10 cellular contexts compared by ENCODE assay signal in genomic region chr14:85534914-85535313, GRCh38. TPM values are rescaled to one million over a fixed set of nuclear protein-coding genes. Genes with fewer than 3 reads are reported as not detected.
DNase-seq lines count a peak whose midpoint lies in the region; ATAC-seq and TF ChIP-seq lines count a peak whose summit lies in the region.
"Had no signal": no experiment of that assay in that cellular context is flagged by ENCODE, and none has a peak within 500 bp of the region (broad histone marks: within the 10 kb centered on the region; RNA-seq: fewer than 3 reads in every experiment).

No MANE protein-coding gene starts in this region.

- no peak overlapping the region for H3K23ac ChIP-seq in neuronal stem cell (ENCODE audit: low read depth, low read length, poor library complexity)

- no CpG with 5 or more reads among the region's 8 CpGs for WGBS in neuronal stem cell (ENCODE audit: extremely low coverage in 2 of 2, insufficient read length in 2 of 2, insufficient replicate concordance in 1 of 2), 2 donors

- H3K36me3 ChIP-seq in A673 (ENCODE audit: insufficient read depth, low read length, poor library complexity, severe bottlenecking) (no peaks in the 10 kb centered on the region), HUES6 (ENCODE audit: control insufficient read depth, insufficient read depth, low read length) (no peaks in the 10 kb centered on the region), neuronal stem cell (replicated peaks in 1 of 2; ENCODE audit: control insufficient read depth in 2 of 2, insufficient read depth in 2 of 2, low read length in 2 of 2) (no peaks in the 10 kb centered on the region)

- peak overlapping the region; percentile 90 for H3K27ac ChIP-seq in A673 (ENCODE audit: low read depth, low read length, poor library complexity, severe bottlenecking)
- no peak overlapping the region for H3K27ac ChIP-seq in HUES6 (ENCODE audit: low read depth, low read length)
- peak overlapping the region; percentile 94 for H3K27ac ChIP-seq in epithelial cell of prostate
- no peak overlapping the region for H3K27ac ChIP-seq in neuronal stem cell (replicated peaks; ENCODE audit: low read length)

- no peak overlapping the region for H4K91ac ChIP-seq in neuronal stem cell (ENCODE audit: low read depth, low read length, poor library complexity)

- H3K4me1 ChIP-seq in A673 (ENCODE audit: insufficient read depth, low read length, poor library complexity, severe bottlenecking) (peaks cover 30% of the 10 kb centered on the region), HUES6 (ENCODE audit: control insufficient read depth, insufficient read depth, low read length) (peaks cover 30% of the 10 kb centered on the region), neuronal stem cell (ENCODE audit: control insufficient read depth in 2 of 2, insufficient read depth in 1 of 2, low read depth in 1 of 2, low read length in 2 of 2) (peaks cover 0 to 9% of the 10 kb centered on the region in 2 donors)

- H3K4me2 ChIP-seq in neuronal stem cell (ENCODE audit: insufficient read depth, low read length, poor library complexity, severe bottlenecking): peak overlapping the region; percentile 43

- no peak overlapping the region for H3K4ac ChIP-seq in neuronal stem cell (ENCODE audit: low read length)

- H2BK12ac ChIP-seq in neuronal stem cell (ENCODE audit: low read length): no peak overlapping the region

- peak overlapping the region; percentile 77 for H3K4me3 ChIP-seq in A673 (ENCODE audit: low read depth, low read length, poor library complexity, severe bottlenecking)
- peak overlapping the region; percentile 78 for H3K4me3 ChIP-seq in HUES6 (ENCODE audit: low read depth, low read length)
- peak overlapping the region; percentile 41 to 56 for H3K4me3 ChIP-seq in neuronal stem cell (ENCODE audit: low read length in 2 of 2)

- H2AFZ ChIP-seq in neuronal stem cell (ENCODE audit: low read length): no peak overlapping the region

- no peak for TF ChIP-seq CTCF in A673 (conservative IDR thresholded peaks at IDR 0.05; ENCODE audit: low read depth, low read length)

- no peak overlapping the region for H3K14ac ChIP-seq in neuronal stem cell (ENCODE audit: low read length)

- H4K8ac ChIP-seq in neuronal stem cell (ENCODE audit: low read depth, low read length): no peak overlapping the region

- no peaks in the 10 kb centered on the region for H3K79me1 ChIP-seq in neuronal stem cell (ENCODE audit: low read depth, low read length)

- no peak overlapping the region for H2BK120ac ChIP-seq in neuronal stem cell (ENCODE audit: low read depth, low read length)

- no peak overlapping the region for H3K18ac ChIP-seq in neuronal stem cell (ENCODE audit: low read length)

- no peak for ATAC-seq in HG03342 (IDR thresholded peaks at IDR 0.05; ENCODE audit: unreplicated experiment)

- H3K27me3 ChIP-seq in A673 (replicated peaks; ENCODE audit: insufficient read depth, low read depth, low read length, poor library complexity): no peaks in the 10 kb centered on the region
- H3K27me3 ChIP-seq in HUES6 (ENCODE audit: control insufficient read depth, insufficient read depth, low read length): peaks cover 53% of the 10 kb centered on the region
- peaks cover 2 to 54% (median 29%) of the 10 kb centered on the region in 3 experiments for H3K27me3 ChIP-seq in neuronal stem cell (ENCODE audit: control insufficient read depth in 3 of 3, insufficient read depth in 3 of 3, low read depth in 1 of 3, low read length in 3 of 3)

- H2BK5ac ChIP-seq in neuronal stem cell (ENCODE audit: low read length): no peak overlapping the region

- CTCF ChIA-PET in A673 (lab: Charles Lee): interaction anchor here (0.7 kb wide), 1 partner anchor 57 kb away, joined by 3 read pairs; no protein-coding TSS in a partner anchor

- DNase-seq in A673 (ENCODE audit: low spot score) (peak; percentile 54), epithelial cell of prostate (ENCODE audit: low read depth, low spot score) (no peak), neuronal stem cell (ENCODE audit: low spot score) (peak; percentile 17), HuH-7 (ENCODE audit: low spot score) (no peak), NCI-H2227 (lab: John Stamatoyannopoulos, UW; ENCODE audit: unreplicated experiment) (no peak)
- no peak for DNase-seq in activated CD4-positive, alpha-beta T cell treated with anti-CD3 and anti-CD28 coated beads for 4 hours
- DNase-seq: activated CD8-positive, alpha-beta memory T cell treated with anti-CD3 and anti-CD28 coated beads, Interleukin-2, amount 50 U/mL, for 4 hours; effector CD4-positive, alpha-beta T cell had no signal

- H2AK5ac ChIP-seq in neuronal stem cell (ENCODE audit: low read depth, low read length): no peak overlapping the region

- intact Hi-C loops in A673 (cut with micrococcal nuclease; ENCODE audit: unreplicated experiment): loop anchor here (5.0 to 10.0 kb wide), 5 partner anchors 522 to 1533 kb away; no protein-coding TSS in a partner anchor

- BruUV-seq in A673 (replicated peaks; lab: Mats Ljungman, UMichigan): TSS peak; percentile 7

- H3K9me3 ChIP-seq in A673 (ENCODE audit: low read depth, low read length, poor library complexity, severe bottlenecking) (no peaks in the 10 kb centered on the region), HUES6 (ENCODE audit: control insufficient read depth, insufficient read depth, low read depth, low read length) (no peaks in the 10 kb centered on the region), neuronal stem cell (replicated peaks in 1 of 2; ENCODE audit: control insufficient read depth in 2 of 2, insufficient read depth in 1 of 2, low read depth in 1 of 2, low read length in 2 of 2) (no peaks in the 10 kb centered on the region)

- POLR2A ChIA-PET in A673 (lab: Charles Lee; ENCODE audit: low non-redundant PET): interaction anchor here (0.6 to 0.7 kb wide), 3 partner anchors 53 to 364 kb away, joined by 3 to 7 read pairs (median 4); no protein-coding TSS in a partner anchor

- peak overlapping the region; percentile 86 for H3K9ac ChIP-seq in HUES6 (ENCODE audit: low read length)
- H3K9ac ChIP-seq in neuronal stem cell (ENCODE audit: low read depth, low read length, poor library complexity): no peak overlapping the region

- H2BK15ac ChIP-seq in neuronal stem cell (ENCODE audit: low read length): no peak overlapping the region

RNA-seq across cellular contexts. Expression of gene FLRT2, which starts 5.0 kb away (rescaled TPM):
- 107 and 128 TPM in 2 replicates for total RNA-seq in A673 (2021)
- 5.2 TPM for polyA plus RNA-seq in neuronal stem cell (2013, experiment 1 of 2)
- 5.2 TPM for polyA plus RNA-seq in neuronal stem cell (2013, experiment 2 of 2)

Comparison
In these comparisons a context has a peak if more than half of its experiments do, and no peak if none do; other contexts are left out.
1. DNase-seq: peak in A673 (single experiment) and neuronal stem cell (single experiment); none in epithelial cell of prostate (single experiment), HuH-7 (single experiment), NCI-H2227 (single experiment) and activated CD4-positive, alpha-beta T cell treated with anti-CD3 and anti-CD28 coated beads for 4 hours (0 of 2).
2. H3K27ac ChIP-seq: peak in A673 (single experiment) and epithelial cell of prostate (single experiment); none in HUES6 (single experiment) and neuronal stem cell (single experiment).
3. Peak in every context shown above with its lines, with median percentiles within 50 percentile points of each other: H3K4me3 ChIP-seq.